In the genomic region with DNA sequence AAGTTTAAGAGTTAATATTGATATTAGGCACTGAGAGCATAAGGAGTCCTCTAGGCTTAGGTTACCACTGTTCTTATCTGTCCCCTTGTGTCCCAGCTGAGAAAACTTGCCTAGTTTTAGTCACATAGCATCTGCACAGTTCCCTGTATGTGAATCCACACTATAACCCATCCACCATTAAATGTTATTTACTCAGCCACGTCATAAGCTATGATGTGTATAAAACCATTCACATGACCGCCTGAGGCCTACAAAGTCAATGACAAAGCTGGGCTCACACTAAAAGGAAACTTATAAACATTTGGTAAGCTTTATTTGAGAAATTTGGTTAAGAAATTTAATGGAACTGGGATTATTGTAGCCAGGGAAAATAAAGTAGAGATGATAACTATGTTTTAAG, we compare ENCODE assay signal across 24 cellular contexts.
"Had no signal": no experiment of that assay in that cellular context is flagged by ENCODE, and none has a peak within 500 bp of the region (broad histone marks: within the 10 kb centered on the region; RNA-seq: fewer than 3 reads in every experiment).

No MANE protein-coding gene starts in this region.

- ATAC-seq: activated CD4-positive, alpha-beta T cell treated with anti-CD3 and anti-CD28 coated beads for 36 hours; activated naive CD4-positive, alpha-beta T cell treated with anti-CD3 and anti-CD28 coated beads, Interleukin-2, amount 50 U/mL, for 72 hours; activated T-cell treated with anti-CD3 and anti-CD28 coated beads, Interleukin-2, amount 50 U/mL, for 4 hours had no signal

- DNase-seq: activated CD4-positive, alpha-beta T cell treated with anti-CD3 and anti-CD28 coated beads for 36 hours; activated CD4-positive, alpha-beta T cell treated with anti-CD3 and anti-CD28 coated beads, Interleukin-2, amount 10 ng/mL, durations not matched to agents 7 days and 5 days; activated CD4-positive, alpha-beta T cell treated with anti-CD3 and anti-CD28 coated beads, Interleukin-2, amount 50 U/mL, for 48 hours; activated CD8-positive, alpha-beta memory T cell treated with anti-CD3 and anti-CD28 coated beads, Interleukin-2, amount 50 U/mL, for 4 hours; activated gamma-delta T cell treated with Interleukin-2 at 50 U/mL for 16 hours; activated naive CD4-positive, alpha-beta T cell treated with anti-CD3 and anti-CD28 coated beads for 36 hours; activated T-cell treated with anti-CD3 and anti-CD28 coated beads for 4 hours; activated T-cell treated with anti-CD3 and anti-CD28 coated beads, Interleukin-2, amount 50 U/mL, for 4 hours; anterior cingulate cortex; central memory CD4-positive, alpha-beta T cell; Kasumi-1; KG1; MM.1S; NCI-H1092 treated with DMSO at 0.1 percent for 48 hours; NCI-H1417; NCI-H187 treated with DMSO at 0.1 percent for 48 hours; NCI-H2081 treated with DMSO at 0.1 percent for 48 hours; NCI-H226; NCI-H446 treated with DMSO at 0.1 percent for 48 hours; NCI-H524; PC-9; Right ventricle myocardium superior; SJCRH30 had no signal
